ENCODE assay signal across 8 cellular contexts in genomic region chr2:20326163-20326780, GRCh38. TPM values are rescaled to one million over a fixed set of nuclear protein-coding genes. Genes with fewer than 3 reads are reported as not detected.
DNase-seq lines count a peak whose midpoint lies in the region; TF ChIP-seq lines count a peak whose summit lies in the region.

No MANE protein-coding gene starts in this region.

- H3K23ac ChIP-seq in mesenchymal stem cell (ENCODE audit: low read length in 2 of 2) = no peak overlapping the region

- H3K9me3 ChIP-seq in mesenchymal stem cell (ENCODE audit: control insufficient read depth, low read length) (no peaks in the 10 kb centered on the region), testis (no peaks in the 10 kb centered on the region)

- H3K18ac ChIP-seq in mesenchymal stem cell (ENCODE audit: low read depth in 1 of 2, low read length in 2 of 2) = no peak overlapping the region

- no peak overlapping the region for H2BK12ac ChIP-seq in mesenchymal stem cell (ENCODE audit: low read length in 2 of 2)

- H2AK5ac ChIP-seq in mesenchymal stem cell (ENCODE audit: low read length, severe bottlenecking) = no peak overlapping the region

- peaks cover 14 to 46% of the 10 kb centered on the region in 2 experiments for H3K36me3 ChIP-seq in mesenchymal stem cell (ENCODE audit: control insufficient read depth in 1 of 2, insufficient read depth in 2 of 2, low read depth in 1 of 2, low read length in 2 of 2)
- no peaks in the 10 kb centered on the region for H3K36me3 ChIP-seq in testis (ENCODE audit: low read depth, missing control alignments)

- DNase-seq in NCI-H187 (lab: John Stamatoyannopoulos, UW) (peak; percentile 2 to 32), NCI-H187 treated with DMSO at 0.1 percent for 48 hours (lab: John Stamatoyannopoulos, UW) (no peak), HCEC 1CT (peak; percentile 62), NCI-H1436 (lab: John Stamatoyannopoulos, UW) (peak; percentile 11), dorsolateral prefrontal cortex (peak in 9 of 10 donors; percentile 33 to 75 (median 56)), mesenchymal stem cell (peak; percentile 68), testis (peak; percentile 53)

- H3K4me3 ChIP-seq in WI38 (ENCODE audit: low read depth, low read length) (no peak overlapping the region), dorsolateral prefrontal cortex (no peak overlapping the region), mesenchymal stem cell (ENCODE audit: insufficient read depth in 1 of 2, low read depth in 1 of 2, low read length in 2 of 2) (no peak overlapping the region), testis (no peak overlapping the region)

- H3K4me1 ChIP-seq in mesenchymal stem cell (ENCODE audit: control insufficient read depth, insufficient read depth, low read depth, low read length) (no peaks in the 10 kb centered on the region), testis (no peaks in the 10 kb centered on the region)

- H3K79me1 ChIP-seq in mesenchymal stem cell (replicated peaks; ENCODE audit: low read length, poor library complexity, severe bottlenecking) = peaks cover 2% of the 10 kb centered on the region

- no peak overlapping the region for H2BK15ac ChIP-seq in mesenchymal stem cell (ENCODE audit: low read depth, poor library complexity, severe bottlenecking)

- H3K27me3 ChIP-seq in dorsolateral prefrontal cortex (no peaks in the 10 kb centered on the region), mesenchymal stem cell (ENCODE audit: control insufficient read depth in 1 of 2, insufficient read depth in 1 of 2, low read length in 2 of 2) (no peaks in the 10 kb centered on the region), testis (no peaks in the 10 kb centered on the region)

- H3K4me2 ChIP-seq in mesenchymal stem cell (ENCODE audit: low read length, poor library complexity, severe bottlenecking) = no peak overlapping the region

- no peak overlapping the region for H3K4ac ChIP-seq in mesenchymal stem cell (ENCODE audit: low read depth in 1 of 2, low read length in 2 of 2)

- no peak for TF ChIP-seq POLR2A in testis (IDR thresholded peaks at IDR 0.05)

- H2AFZ ChIP-seq in mesenchymal stem cell (ENCODE audit: low read depth, low read length) = no peak overlapping the region

- H4K8ac ChIP-seq in mesenchymal stem cell (ENCODE audit: low read length) = no peak overlapping the region

- peak overlapping the region in 10 of 59 donors; percentile 1 to 51 (median 26) for H3K27ac ChIP-seq in dorsolateral prefrontal cortex
- H3K27ac ChIP-seq in mesenchymal stem cell (ENCODE audit: low read length, poor library complexity, severe bottlenecking) = no peak overlapping the region
- H3K27ac ChIP-seq in testis = no peak overlapping the region

- no peak overlapping the region for H2BK5ac ChIP-seq in mesenchymal stem cell (ENCODE audit: low read depth, low read length, poor library complexity, severe bottlenecking)

- intact Hi-C loops in dorsolateral prefrontal cortex (cut with DNase I) (loop anchor here in 1 of 2 donors (5.0 kb wide), 1 partner anchor 194 kb away; no protein-coding TSS in a partner anchor), testis (cut with DNase I; ENCODE audit: low total_unique reads) (no loop called here)

- H3K9ac ChIP-seq in mesenchymal stem cell (ENCODE audit: low read length) = no peak overlapping the region

- TF ChIP-seq CTCF in WI38 (IDR thresholded peaks at IDR 0.05; ENCODE audit: low read depth, low read length) = peak; percentile 81
- TF ChIP-seq CTCF in dorsolateral prefrontal cortex (IDR thresholded peaks at IDR 0.05 in 54 of 56, conservative IDR thresholded peaks at IDR 0.05 in 2 of 56; ENCODE audit: low read depth in 1 of 56, partially characterized antibody in 56 of 56) = peak; percentile 41 to 88 (median 71)
- TF ChIP-seq CTCF in testis (IDR thresholded peaks at IDR 0.05) = peak in 2 of 3 experiments; percentile 12 to 56

- H3K14ac ChIP-seq in mesenchymal stem cell (ENCODE audit: low read length in 2 of 2) = no peak overlapping the region

- H2BK120ac ChIP-seq in mesenchymal stem cell (ENCODE audit: low read depth, low read length) = no peak overlapping the region

- WGBS in mesenchymal stem cell = no CpG with 5 or more reads among the region's 4 CpGs
- 61 to 70% methylated on average over 4 of the region's 4 CpGs for WGBS in testis, 2 donors

- H4K91ac ChIP-seq in mesenchymal stem cell (ENCODE audit: low read length) = no peak overlapping the region

RNA-seq across cellular contexts. Expression of gene PUM2, which starts 24.4 kb away (rescaled TPM):
- total RNA-seq in dorsolateral prefrontal cortex (100 to 1,000 TPM; 107 to 165 (median 131) TPM), testis (10 to 100 TPM; 78.0 to 92.5 TPM)
- polyA plus RNA-seq in mesenchymal stem cell (2013, experiment 1 of 2) = 23.4 TPM
- 23.8 TPM for polyA plus RNA-seq in mesenchymal stem cell (2013, experiment 2 of 2)
- 50.5 TPM for polyA plus RNA-seq in testis (ENCODE audit: insufficient read depth, low read depth, low replicate concordance)
